Comparison of ENCODE assay signal across 14 cellular contexts in the genomic region with DNA sequence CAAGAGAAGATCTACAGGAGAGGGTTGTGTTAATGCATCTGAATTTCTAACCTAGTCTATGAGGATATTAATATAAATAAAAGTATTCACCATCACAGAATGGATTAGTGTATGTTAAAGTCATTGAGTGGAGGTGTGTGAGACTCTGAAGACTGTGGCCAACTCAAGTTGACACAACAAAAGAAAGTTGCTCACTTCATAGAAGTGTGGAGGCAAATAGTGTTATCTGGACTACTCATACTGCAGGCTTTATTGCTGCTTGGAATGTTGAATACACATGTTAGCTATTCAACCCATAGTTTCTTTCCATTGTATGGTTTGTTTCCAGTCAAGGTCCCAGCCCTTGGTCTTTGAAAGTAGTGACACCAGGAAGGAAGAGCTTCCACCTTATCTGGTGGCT. TPM values are rescaled to one million over a fixed set of nuclear protein-coding genes. Genes with fewer than 3 reads are reported as not detected.
"Had no signal": no experiment of that assay in that cellular context is flagged by ENCODE, and none has a peak within 500 bp of the region (broad histone marks: within the 10 kb centered on the region; RNA-seq: fewer than 3 reads in every experiment).

No MANE protein-coding gene starts in this region.

- H3K9me3 Mint-ChIP-seq: endodermal cell, WTC11 had no signal

- ATAC-seq: activated T-cell treated with anti-CD3 and anti-CD28 coated beads, Interleukin-2, amount 50 U/mL, for 4 hours; sciatic nerve; WTC11 had no signal

- H3K27ac Mint-ChIP-seq: endodermal cell, WTC11 had no signal

- H3K4me1 Mint-ChIP-seq: WTC11 had no signal

- H3K4me3 Mint-ChIP-seq: activated T-cell treated with anti-CD3 and anti-CD28 coated beads, Interleukin-2, amount 50 U/mL, for 4 hours; endodermal cell; mesothelial cell of epicardium; neural crest cell; WTC11 had no signal

- H3K27me3 Mint-ChIP-seq: activated CD4-positive, alpha-beta T cell treated with anti-CD3 and anti-CD28 coated beads, Interleukin-2, amount 10 ng/mL, durations not matched to agents 24 days and 14 days had no signal

- DNase-seq: activated CD4-positive, alpha-beta T cell treated with anti-CD3 and anti-CD28 coated beads, Interleukin-2, amount 10 ng/mL, durations not matched to agents 24 days and 14 days; activated effector memory CD4-positive, alpha-beta T cell treated with anti-CD3 and anti-CD28 coated beads, Interleukin-2, amount 50 U/mL, for 16 hours; activated T-cell treated with anti-CD3 and anti-CD28 coated beads, Interleukin-2, amount 50 U/mL, for 4 hours; endodermal cell; head of caudate nucleus; lower lobe of right lung; SK-N-SH; spleen; stomach had no signal

- H3K36me3 Mint-ChIP-seq: mesothelial cell of epicardium, WTC11 had no signal

RNA-seq across cellular contexts. Expression of gene TPRG1, which starts 38.0 kb away (rescaled TPM):
- total RNA-seq: epithelial cell of proximal tubule had no signal
